ENCODE assay signal across 1 cellular context in genomic region chr4:184401397-184402171, GRCh38.
TF ChIP-seq lines count a peak whose summit lies in the region.

No MANE protein-coding gene starts in this region.

TF ChIP-seq in H1, 55 proteins besides CTCF, POLR2A, EP300 and RAD21:
- peak; percentile 71; the same call in 1 of the 2 replicates for TF ChIP-seq SP1 (IDR thresholded peaks at IDR 0.05; ENCODE audit: low read depth, low read length)
- peak; percentile 36; the same call in 1 of the 2 replicates for TF ChIP-seq JUND (IDR thresholded peaks at IDR 0.05; ENCODE audit: low read length)
- TF ChIP-seq MAX (IDR thresholded peaks at IDR 0.05): 0 out of 2 replicates have a peak, but pooled peaks have one; percentile 42
- TF ChIP-seq TBP (IDR thresholded peaks at IDR 0.05; ENCODE audit: low read depth, low read length): no peak
- no peak for TF ChIP-seq SIRT6 (IDR thresholded peaks at IDR 0.05; ENCODE audit: low read length)
- peak; percentile 31; the same call in 1 of the 2 replicates for TF ChIP-seq E2F6 (IDR thresholded peaks at IDR 0.05)
- TF ChIP-seq SRF (IDR thresholded peaks at IDR 0.05; ENCODE audit: low read depth, low read length): no peak
- no peak for TF ChIP-seq CBX8 (IDR thresholded peaks at IDR 0.05; ENCODE audit: borderline replicate concordance, low read depth, low read length)
- TF ChIP-seq ASH2L (IDR thresholded peaks at IDR 0.05; ENCODE audit: low read length): peak; percentile 11
- no peak for TF ChIP-seq TAF7 (optimal IDR thresholded peaks at IDR 0.05; ENCODE audit: borderline replicate concordance, low read depth, low read length)
- TF ChIP-seq KDM1A (IDR thresholded peaks at IDR 0.05; ENCODE audit: borderline replicate concordance, low read length): no peak
- TF ChIP-seq TAF1 (IDR thresholded peaks at IDR 0.05; ENCODE audit: low read depth, low read length): 0 out of 2 replicates have a peak, but pooled peaks have one; percentile 37
- no peak for TF ChIP-seq BACH1 (IDR thresholded peaks at IDR 0.05; ENCODE audit: low read length)
- TF ChIP-seq TCF12 (IDR thresholded peaks at IDR 0.05; ENCODE audit: low read depth, low read length): peak; percentile 89
- peak; percentile 71 for TF ChIP-seq TEAD4 (IDR thresholded peaks at IDR 0.05; ENCODE audit: low read depth, low read length)
- no peak for TF ChIP-seq RFX5 (IDR thresholded peaks at IDR 0.05; ENCODE audit: borderline replicate concordance, low read depth, low read length)
- TF ChIP-seq YY1 (IDR thresholded peaks at IDR 0.05; ENCODE audit: low read depth, low read length): peak; percentile 70; the same call in 1 of the 2 replicates
- no peak for TF ChIP-seq SIN3A (conservative IDR thresholded peaks at IDR 0.05 in 1 of 2, IDR thresholded peaks at IDR 0.05 in 1 of 2; ENCODE audit: low read depth in 1 of 2, low read length in 2 of 2)
- peak; percentile 78; the same call in 1 of the 2 replicates for TF ChIP-seq ATF2 (IDR thresholded peaks at IDR 0.05; ENCODE audit: low read length)
- no peak for TF ChIP-seq CTBP2 (IDR thresholded peaks at IDR 0.05; ENCODE audit: borderline replicate concordance, insufficient read depth, insufficient read length, low read length)
